Comparison of ENCODE assay signal across 20 cellular contexts in the genomic region with DNA sequence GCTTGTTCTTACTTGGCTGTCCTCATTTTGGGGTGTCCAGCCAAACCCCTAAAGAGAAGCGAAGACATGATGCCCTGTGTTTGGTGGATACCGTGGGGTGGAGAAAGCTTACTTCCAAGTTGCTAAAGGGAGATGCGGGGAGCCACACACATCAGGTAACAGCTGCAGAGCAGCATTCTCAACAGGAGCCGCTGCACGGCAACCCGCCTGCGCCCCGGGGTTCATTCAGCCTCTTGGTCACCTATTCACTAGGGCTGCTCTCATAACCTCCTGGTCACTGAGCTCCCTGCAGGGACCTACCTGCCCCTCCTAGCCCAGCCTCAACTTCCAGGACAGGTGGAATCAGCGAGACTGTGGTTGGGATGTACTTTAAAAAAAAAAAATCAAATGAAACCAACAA. TPM values are rescaled to one million over a fixed set of nuclear protein-coding genes. Genes with fewer than 3 reads are reported as not detected.
DNase-seq lines count a peak whose midpoint lies in the region; ATAC-seq and TF ChIP-seq lines count a peak whose summit lies in the region.
"Had no signal": no experiment of that assay in that cellular context is flagged by ENCODE, and none has a peak within 500 bp of the region (broad histone marks: within the 10 kb centered on the region; RNA-seq: fewer than 3 reads in every experiment).

No MANE protein-coding gene starts in this region.

- POLR2A ChIA-PET in naive thymus-derived CD8-positive, alpha-beta T cell (lab: Charles Lee): interaction anchor here (0.7 to 2.0 kb wide), 4 partner anchors 8 to 121 kb away, joined by 3 to 6 read pairs (median 6); no protein-coding TSS in a partner anchor
- POLR2A ChIA-PET in CD8-positive, alpha-beta T cell (lab: Charles Lee): no interaction called here

- intact Hi-C loops in left ventricle myocardium inferior (cut with micrococcal nuclease) (no loop called here), left ventricle myocardium superior (cut with micrococcal nuclease) (no loop called here)
- intact Hi-C loops in CD8-positive, alpha-beta T cell (cut with DNase I, micrococcal nuclease): no loop called here

- peaks cover 54% of the 10 kb centered on the region for H3K36me3 ChIP-seq in left ventricle myocardium inferior
- H3K36me3 ChIP-seq in CD8-positive, alpha-beta T cell (ENCODE audit: insufficient read depth, low read length): peaks cover 57% of the 10 kb centered on the region

- peaks cover 68% of the 10 kb centered on the region for H3K4me1 ChIP-seq in left ventricle myocardium inferior
- H3K4me1 ChIP-seq in CD8-positive, alpha-beta T cell (ENCODE audit: insufficient read depth, low read length): peaks cover 34% of the 10 kb centered on the region

- CTCF ChIA-PET in CD8-positive, alpha-beta T cell (lab: Charles Lee): interaction anchor here (0.9 kb wide), 1 partner anchor 298 kb away, joined by 3 read pairs; no protein-coding TSS in a partner anchor

- H3K4me1 Mint-ChIP-seq in T-helper 17 cell: peaks cover 55% of the 10 kb centered on the region
- H3K4me1 Mint-ChIP-seq in naive thymus-derived CD8-positive, alpha-beta T cell: peaks cover 36 to 72% (median 60%) of the 10 kb centered on the region in 4 donors
- H3K4me1 Mint-ChIP-seq in stimulated activated effector memory CD8-positive, alpha-beta T cell treated with anti-CD3 and anti-CD28 coated beads, Interleukin-12 subunit alpha, Interleukin-12 subunit beta, amount 100 ng/mL, for 72 hours: peaks cover 68% of the 10 kb centered on the region
- peaks cover 61% of the 10 kb centered on the region for H3K4me1 Mint-ChIP-seq in CD8-positive, alpha-beta T cell (ENCODE audit: low read depth)

- H3K9me3 Mint-ChIP-seq in naive thymus-derived CD8-positive, alpha-beta T cell: no peaks in the 10 kb centered on the region
- no peaks in the 10 kb centered on the region for H3K9me3 Mint-ChIP-seq in stimulated activated effector memory CD8-positive, alpha-beta T cell treated with anti-CD3 and anti-CD28 coated beads, Interleukin-12 subunit alpha, Interleukin-12 subunit beta, amount 100 ng/mL, for 72 hours
- H3K9me3 Mint-ChIP-seq in CD8-positive, alpha-beta T cell: no peaks in the 10 kb centered on the region
- H3K9me3 Mint-ChIP-seq: IgD-negative memory B cell had no signal

- H3K36me3 Mint-ChIP-seq in T-helper 17 cell (ENCODE audit: low read depth): peaks cover 30% of the 10 kb centered on the region
- peaks cover 7 to 63% (median 46%) of the 10 kb centered on the region in 3 donors for H3K36me3 Mint-ChIP-seq in naive thymus-derived CD8-positive, alpha-beta T cell
- H3K36me3 Mint-ChIP-seq in stimulated activated effector memory CD8-positive, alpha-beta T cell treated with anti-CD3 and anti-CD28 coated beads, Interleukin-12 subunit alpha, Interleukin-12 subunit beta, amount 100 ng/mL, for 72 hours: peaks cover 84% of the 10 kb centered on the region
- peaks cover 85% of the 10 kb centered on the region for H3K36me3 Mint-ChIP-seq in CD8-positive, alpha-beta T cell

- H3K4me3 ChIP-seq in left ventricle myocardium inferior: no peak overlapping the region
- H3K4me3 ChIP-seq in CD8-positive, alpha-beta T cell (ENCODE audit: low read depth, low read length): no peak overlapping the region
- H3K4me3 ChIP-seq: GM12878 had no signal

- ATAC-seq in left ventricle myocardium superior (no peak), T-helper 17 cell (no peak), GM18907 (IDR thresholded peaks at IDR 0.05; ENCODE audit: unreplicated experiment) (no peak)
- ATAC-seq in naive thymus-derived CD8-positive, alpha-beta T cell: no peak
- no peak for ATAC-seq in stimulated activated effector memory CD8-positive, alpha-beta T cell treated with anti-CD3 and anti-CD28 coated beads, Interleukin-12 subunit alpha, Interleukin-12 subunit beta, amount 100 ng/mL, for 72 hours
- ATAC-seq in CD8-positive, alpha-beta T cell: no peak
- ATAC-seq: GM12878, HCT116, PC-3 had no signal

- DNase-seq in left ventricle myocardium inferior (no peak), left ventricle myocardium superior (no peak), T-helper 17 cell (no peak)
- DNase-seq in naive thymus-derived CD8-positive, alpha-beta T cell: no peak
- DNase-seq in stimulated activated effector memory CD8-positive, alpha-beta T cell treated with anti-CD3 and anti-CD28 coated beads, Interleukin-12 subunit alpha, Interleukin-12 subunit beta, amount 100 ng/mL, for 72 hours (ENCODE audit: low spot score in 2 of 2): no peak
- DNase-seq in CD8-positive, alpha-beta T cell: no peak
- DNase-seq: GOT3, Karpas-422, MM.1S, NCI-H1092, NCI-H1436 treated with DMSO at 0.1 percent for 48 hours, NCI-H2029, NCI-H526, PC-3, RPMI8226 had no signal

- H3K27ac Mint-ChIP-seq in T-helper 17 cell: peak overlapping the region; percentile 92
- H3K27ac Mint-ChIP-seq in naive thymus-derived CD8-positive, alpha-beta T cell: peak overlapping the region in 7 of 10 donors; percentile 17 to 87 (median 55)
- peak overlapping the region; percentile 69 for H3K27ac Mint-ChIP-seq in stimulated activated effector memory CD8-positive, alpha-beta T cell treated with anti-CD3 and anti-CD28 coated beads, Interleukin-12 subunit alpha, Interleukin-12 subunit beta, amount 100 ng/mL, for 72 hours
- H3K27ac Mint-ChIP-seq in CD8-positive, alpha-beta T cell: no peak overlapping the region

- no peaks in the 10 kb centered on the region for H3K27me3 Mint-ChIP-seq in T-helper 17 cell
- H3K27me3 Mint-ChIP-seq in naive thymus-derived CD8-positive, alpha-beta T cell: no peaks in the 10 kb centered on the region
- no peaks in the 10 kb centered on the region for H3K27me3 Mint-ChIP-seq in CD8-positive, alpha-beta T cell (ENCODE audit: low read depth)
- H3K27me3 Mint-ChIP-seq: IgD-negative memory B cell had no signal

- no peak for TF ChIP-seq CTCF in left ventricle myocardium inferior (IDR thresholded peaks at IDR 0.05; ENCODE audit: borderline replicate concordance)
- TF ChIP-seq CTCF in CD8-positive, alpha-beta T cell (IDR thresholded peaks at IDR 0.05): no peak

- peak overlapping the region; percentile 84 for H3K27ac ChIP-seq in left ventricle myocardium inferior (replicated peaks)
- H3K27ac ChIP-seq in CD8-positive, alpha-beta T cell (ENCODE audit: low read depth, low read length): no peak overlapping the region
- H3K27ac ChIP-seq: C4-2B had no signal

- H3K4me3 Mint-ChIP-seq in T-helper 17 cell: peak overlapping the region; percentile 70
- H3K4me3 Mint-ChIP-seq in naive thymus-derived CD8-positive, alpha-beta T cell: no peak overlapping the region
- no peak overlapping the region for H3K4me3 Mint-ChIP-seq in stimulated activated effector memory CD8-positive, alpha-beta T cell treated with anti-CD3 and anti-CD28 coated beads, Interleukin-12 subunit alpha, Interleukin-12 subunit beta, amount 100 ng/mL, for 72 hours
- H3K4me3 Mint-ChIP-seq in CD8-positive, alpha-beta T cell: no peak overlapping the region
- H3K4me3 Mint-ChIP-seq: IgD-negative memory B cell had no signal

- H3K27me3 ChIP-seq in left ventricle myocardium inferior (ENCODE audit: low read depth): no peaks in the 10 kb centered on the region
- H3K27me3 ChIP-seq in CD8-positive, alpha-beta T cell (ENCODE audit: insufficient read depth, low read length): no peaks in the 10 kb centered on the region

- H3K9me3 ChIP-seq in left ventricle myocardium inferior (replicated peaks): no peaks in the 10 kb centered on the region
- no peaks in the 10 kb centered on the region for H3K9me3 ChIP-seq in T-helper 17 cell (ENCODE audit: control insufficient read depth, low read length, poor library complexity, severe bottlenecking)
- no peaks in the 10 kb centered on the region for H3K9me3 ChIP-seq in CD8-positive, alpha-beta T cell (ENCODE audit: low read length)

RNA-seq across cellular contexts. Expression of a gene that starts 13.2 kb away (rescaled TPM):
- 28.9 TPM for total RNA-seq in left ventricle myocardium inferior
- 38.0 TPM for total RNA-seq in left ventricle myocardium superior
- 100 to 1,000 TPM; 462 to 497 TPM for total RNA-seq in T-helper 17 cell
- total RNA-seq in naive thymus-derived CD8-positive, alpha-beta T cell: 100 to 1,000 TPM; 415 to 423 TPM
- polyA plus RNA-seq in naive thymus-derived CD8-positive, alpha-beta T cell: 100 to 1,000 TPM; 220 to 320 (median 243) TPM
- 100 to 1,000 TPM; 475 to 490 TPM for total RNA-seq in CD8-positive, alpha-beta T cell

RNA-seq across cellular contexts. Expression of a gene that starts 45.4 kb away (rescaled TPM):
- 19.4 TPM for total RNA-seq in left ventricle myocardium inferior
- 24.7 TPM for total RNA-seq in left ventricle myocardium superior
- 100 to 1,000 TPM; 418 to 474 TPM for total RNA-seq in T-helper 17 cell
- total RNA-seq in naive thymus-derived CD8-positive, alpha-beta T cell: 100 to 1,000 TPM; 151 to 156 TPM
- polyA plus RNA-seq in naive thymus-derived CD8-positive, alpha-beta T cell: 10 to 100 TPM; 27.5 to 45.1 (median 36.7) TPM
- total RNA-seq in CD8-positive, alpha-beta T cell: 100 to 1,000 TPM; 755 to 805 TPM

Comparison
In these comparisons a context has a peak if more than half of its experiments do, and no peak if none do; other contexts are left out.
1. RNA of a gene that starts 13.2 kb away (total RNA-seq): 462 to 497 TPM in T-helper 17 cell, 475 to 490 TPM in CD8-positive, alpha-beta T cell and 415 to 423 TPM in naive thymus-derived CD8-positive, alpha-beta T cell; 38.0 TPM in left ventricle myocardium superior (single experiment) and 28.9 TPM in left ventricle myocardium inferior (single experiment); every median in the first group is over 10 times any median in the second.